In genomic region chr1:150544204-150544603, GRCh38 we compare ENCODE assay signal across 16 cellular contexts. TPM values are rescaled to one million over a fixed set of nuclear protein-coding genes. Genes with fewer than 3 reads are reported as not detected.
DNase-seq lines count a peak whose midpoint lies in the region; ATAC-seq and TF ChIP-seq lines count a peak whose summit lies in the region.
"Had no signal": no experiment of that assay in that cellular context is flagged by ENCODE, and none has a peak within 500 bp of the region (broad histone marks: within the 10 kb centered on the region; RNA-seq: fewer than 3 reads in every experiment).

No MANE protein-coding gene starts in this region.

- intact Hi-C loops in natural killer cell (cut with micrococcal nuclease): no loop called here
- intact Hi-C loops in aorta (cut with DNase I): no loop called here

- H3K27me3 ChIP-seq in gastroesophageal sphincter (no peaks in the 10 kb centered on the region), aorta (ENCODE audit: control insufficient read depth in 1 of 2, insufficient read depth in 2 of 2, low read length in 1 of 2) (no peaks in the 10 kb centered on the region), brain microvascular endothelial cell (replicated peaks) (no peaks in the 10 kb centered on the region)

- H3K4me3 ChIP-seq in gastroesophageal sphincter (no peak overlapping the region), aorta (ENCODE audit: low read length in 2 of 2) (no peak overlapping the region), brain microvascular endothelial cell (ENCODE audit: low read depth, low read length) (no peak overlapping the region)
- H3K4me3 ChIP-seq: HAP-1 had no signal

- H3K9me3 Mint-ChIP-seq in natural killer cell treated with Interleukin-12 subunit alpha and Interleukin-12 subunit beta and Interleukin-15 and Interleukin-18, amount 100 ng/mL, for 72 hours: no peaks in the 10 kb centered on the region
- H3K9me3 Mint-ChIP-seq in natural killer cell: no peaks in the 10 kb centered on the region
- H3K9me3 Mint-ChIP-seq: activated naive CD4-positive, alpha-beta T cell treated with anti-CD3 and anti-CD28 coated beads for 36 hours; T-helper 2 cell treated with Interferon-gamma antibody and Interleukin-4, amounts not matched to agents 5 μg/mL and 100 μg/mL, for 36 hours had no signal

- in situ Hi-C loops in brain microvascular endothelial cell (cut with HindIII; ENCODE audit: low pct_ligation_motif_present, low sequenced_read_pairs): no loop called here

- peak; percentile 13 for DNase-seq in natural killer cell treated with Interleukin-12 subunit alpha and Interleukin-12 subunit beta and Interleukin-15 and Interleukin-18, amount 100 ng/mL, for 72 hours (ENCODE audit: low spot score)
- DNase-seq in natural killer cell (no peak), NCI-H774 (lab: John Stamatoyannopoulos, UW) (peak; percentile 85), aorta (peak in 1 of 2 donors; percentile 3), brain microvascular endothelial cell (no peak)
- DNase-seq: activated CD4-positive, CD25-positive, alpha-beta regulatory T cell treated with anti-CD3 and anti-CD28 coated beads, Interleukin-2, amount 50 U/mL, for 72 hours; activated naive CD4-positive, alpha-beta T cell treated with anti-CD3 and anti-CD28 coated beads for 36 hours; Caco-2; hypothalamus; NCI-H524 treated with DMSO at 0.1 percent for 48 hours; RPMI8226 had no signal

- TF ChIP-seq CTCF in natural killer cell (IDR thresholded peaks at IDR 0.05): no peak
- TF ChIP-seq CTCF in gastroesophageal sphincter (IDR thresholded peaks at IDR 0.05): no peak
- TF ChIP-seq CTCF in brain microvascular endothelial cell (IDR thresholded peaks at IDR 0.05; ENCODE audit: low read depth, low read length, missing control alignments): no peak

- peaks cover 5 to 6% of the 10 kb centered on the region in 2 donors for H3K4me1 Mint-ChIP-seq in natural killer cell treated with Interleukin-12 subunit alpha and Interleukin-12 subunit beta and Interleukin-15 and Interleukin-18, amount 100 ng/mL, for 72 hours (ENCODE audit: low read depth in 2 of 2)
- H3K4me1 Mint-ChIP-seq in natural killer cell: peaks cover 0 to 4% of the 10 kb centered on the region in 2 donors

- H3K36me3 Mint-ChIP-seq in natural killer cell treated with Interleukin-12 subunit alpha and Interleukin-12 subunit beta and Interleukin-15 and Interleukin-18, amount 100 ng/mL, for 72 hours: no peaks in the 10 kb centered on the region
- H3K36me3 Mint-ChIP-seq in natural killer cell: no peaks in the 10 kb centered on the region

- no peak overlapping the region for H3K27ac Mint-ChIP-seq in natural killer cell treated with Interleukin-12 subunit alpha and Interleukin-12 subunit beta and Interleukin-15 and Interleukin-18, amount 100 ng/mL, for 72 hours
- H3K27ac Mint-ChIP-seq in natural killer cell: no peak overlapping the region
- H3K27ac Mint-ChIP-seq: activated naive CD4-positive, alpha-beta T cell treated with anti-CD3 and anti-CD28 coated beads for 36 hours; T-helper 2 cell treated with Interferon-gamma antibody and Interleukin-4, amounts not matched to agents 5 μg/mL and 100 μg/mL, for 36 hours had no signal

- H3K36me3 ChIP-seq in gastroesophageal sphincter (no peaks in the 10 kb centered on the region), aorta (ENCODE audit: control insufficient read depth in 1 of 2, insufficient read depth in 2 of 2, low read length in 1 of 2) (no peaks in the 10 kb centered on the region), brain microvascular endothelial cell (replicated peaks) (no peaks in the 10 kb centered on the region)
- H3K36me3 ChIP-seq: HAP-1 had no signal

- WGBS in gastroesophageal sphincter (ENCODE audit: low coverage in 1 of 2), 2 donors: 43 to 69% methylated on average over 3 of the region's 3 CpGs
- 45 to 50% methylated on average over 3 of the region's 3 CpGs for WGBS in aorta, 2 donors

- no peaks in the 10 kb centered on the region for H3K9me3 ChIP-seq in gastroesophageal sphincter
- no peaks in the 10 kb centered on the region for H3K9me3 ChIP-seq in aorta (ENCODE audit: control insufficient read depth, low read length)
- H3K9me3 ChIP-seq: Caco-2, HAP-1 had no signal

- H3K27me3 Mint-ChIP-seq in natural killer cell treated with Interleukin-12 subunit alpha and Interleukin-12 subunit beta and Interleukin-15 and Interleukin-18, amount 100 ng/mL, for 72 hours: peaks cover 5 to 9% of the 10 kb centered on the region in 2 donors
- H3K27me3 Mint-ChIP-seq in natural killer cell (ENCODE audit: low read depth in 2 of 2): peaks cover 0 to 11% of the 10 kb centered on the region in 2 donors

- ATAC-seq in natural killer cell treated with Interleukin-12 subunit alpha and Interleukin-12 subunit beta and Interleukin-15 and Interleukin-18, amount 100 ng/mL, for 72 hours: no peak
- ATAC-seq in natural killer cell (no peak), gastroesophageal sphincter (peak; percentile 32), aorta (ENCODE audit: low FRiP score) (peak; percentile 64), HG03025 (IDR thresholded peaks at IDR 0.05; ENCODE audit: low FRiP score, unreplicated experiment) (no peak), HG02884 (IDR thresholded peaks at IDR 0.05; ENCODE audit: unreplicated experiment) (no peak)

- H3K27ac ChIP-seq in gastroesophageal sphincter: peak overlapping the region in 2 of 4 donors; percentile 14 to 45
- H3K27ac ChIP-seq in aorta (ENCODE audit: low read depth in 1 of 2, low read length in 2 of 2): no peak overlapping the region
- H3K27ac ChIP-seq in brain microvascular endothelial cell: no peak overlapping the region

- no peak for TF ChIP-seq POLR2A in gastroesophageal sphincter (IDR thresholded peaks at IDR 0.05)

- H3K4me3 Mint-ChIP-seq in natural killer cell treated with Interleukin-12 subunit alpha and Interleukin-12 subunit beta and Interleukin-15 and Interleukin-18, amount 100 ng/mL, for 72 hours: no peak overlapping the region
- no peak overlapping the region for H3K4me3 Mint-ChIP-seq in natural killer cell
- H3K4me3 Mint-ChIP-seq: activated naive CD4-positive, alpha-beta T cell treated with anti-CD3 and anti-CD28 coated beads for 36 hours; T-helper 2 cell treated with Interferon-gamma antibody and Interleukin-4, amounts not matched to agents 5 μg/mL and 100 μg/mL, for 36 hours had no signal

- peaks cover 0 to 19% (median 0%) of the 10 kb centered on the region in 3 donors for H3K4me1 ChIP-seq in gastroesophageal sphincter
- H3K4me1 ChIP-seq in aorta (ENCODE audit: control insufficient read depth in 1 of 2, insufficient read depth in 2 of 2, low read length in 2 of 2): no peaks in the 10 kb centered on the region
- H3K4me1 ChIP-seq: Caco-2 had no signal

- no peak for TF ChIP-seq EP300 in gastroesophageal sphincter (IDR thresholded peaks at IDR 0.05)

RNA-seq across cellular contexts. Expression of gene ADAMTSL4, which starts 5.0 kb away (rescaled TPM):
- 1 to 10 TPM in 1 of 2 donors, under 1 TPM in 1; 0.48 to 1.0 TPM for total RNA-seq in natural killer cell treated with Interleukin-12 subunit alpha and Interleukin-12 subunit beta and Interleukin-15 and Interleukin-18, amount 100 ng/mL, for 72 hours
- 1 to 10 TPM; 1.7 to 2.9 (median 2.9) TPM for total RNA-seq in natural killer cell
- total RNA-seq in gastroesophageal sphincter: 10 to 100 TPM; 27.1 to 66.5 (median 36.3) TPM
- total RNA-seq in aorta: 10 to 100 TPM; 94.4 to 98.0 TPM
- polyA plus RNA-seq in aorta: 10 to 100 TPM in 1 of 2 donors, 1 to 10 TPM in 1; 8.8 to 50.4 TPM

RNA-seq across cellular contexts. Expression of gene FALEC, which starts 28.7 kb away (rescaled TPM):
- total RNA-seq in natural killer cell treated with Interleukin-12 subunit alpha and Interleukin-12 subunit beta and Interleukin-15 and Interleukin-18, amount 100 ng/mL, for 72 hours: not detected
- total RNA-seq in natural killer cell (not detected), gastroesophageal sphincter (not detected), aorta (under 1 TPM in 1 of 2 donors, not detected in 1; 0.99 TPM)
- 1 to 10 TPM in 1 of 2 donors, not detected in 1; 1.1 TPM for polyA plus RNA-seq in aorta
- total RNA-seq: activated naive CD4-positive, alpha-beta T cell treated with anti-CD3 and anti-CD28 coated beads for 36 hours had no signal

RNA-seq across cellular contexts. Expression of gene MCL1, which starts 35.2 kb away (rescaled TPM):
- total RNA-seq in natural killer cell treated with Interleukin-12 subunit alpha and Interleukin-12 subunit beta and Interleukin-15 and Interleukin-18, amount 100 ng/mL, for 72 hours: 100 to 1,000 TPM; 199 to 333 TPM
- total RNA-seq in natural killer cell: 1,000 to 10,000 TPM in 1 of 3 donors, 100 to 1,000 TPM in 2; 929 to 1,396 (median 938) TPM
- total RNA-seq in gastroesophageal sphincter: 100 to 1,000 TPM; 212 to 353 (median 317) TPM
- 100 to 1,000 TPM; 247 to 533 TPM for total RNA-seq in aorta
- 100 to 1,000 TPM; 146 to 200 TPM for polyA plus RNA-seq in aorta

RNA-seq across cellular contexts. Expression of gene ECM1, which starts 36.3 kb away (rescaled TPM):
- 1 to 10 TPM; 1.2 to 1.9 TPM for total RNA-seq in natural killer cell treated with Interleukin-12 subunit alpha and Interleukin-12 subunit beta and Interleukin-15 and Interleukin-18, amount 100 ng/mL, for 72 hours
- under 1 TPM in 2 of 3 donors, not detected in 1; 0.42 to 0.43 TPM for total RNA-seq in natural killer cell
- 10 to 100 TPM; 12.6 to 29.7 (median 19.4) TPM for total RNA-seq in gastroesophageal sphincter
- 10 to 100 TPM; 26.3 to 57.6 TPM for total RNA-seq in aorta
- 10 to 100 TPM in 1 of 2 donors, 1 to 10 TPM in 1; 8.1 to 32.6 TPM for polyA plus RNA-seq in aorta

RNA-seq across cellular contexts. Expression of gene TARS2, which starts 57.0 kb away (rescaled TPM):
- total RNA-seq in natural killer cell treated with Interleukin-12 subunit alpha and Interleukin-12 subunit beta and Interleukin-15 and Interleukin-18, amount 100 ng/mL, for 72 hours: 10 to 100 TPM; 31.5 to 59.9 TPM
- total RNA-seq in natural killer cell (10 to 100 TPM; 34.7 to 50.0 (median 44.9) TPM), gastroesophageal sphincter (10 to 100 TPM in 2 of 4 donors, 1 to 10 TPM in 2; 6.7 to 32.2 (median 10.6) TPM), aorta (10 to 100 TPM; 10.6 to 16.9 TPM)
- 10 to 100 TPM in 1 of 2 donors, 1 to 10 TPM in 1; 8.4 to 18.6 TPM for polyA plus RNA-seq in aorta

Comparison
In these comparisons a context has a peak if more than half of its experiments do, and no peak if none do; other contexts are left out.
1. DNase-seq: peak in natural killer cell treated with Interleukin-12 subunit alpha and Interleukin-12 subunit beta and Interleukin-15 and Interleukin-18, amount 100 ng/mL, for 72 hours (single experiment) and NCI-H774 (single experiment); none in natural killer cell (single experiment) and brain microvascular endothelial cell (single experiment).
2. ATAC-seq: peak in gastroesophageal sphincter (single experiment) and aorta (single experiment); none in natural killer cell treated with Interleukin-12 subunit alpha and Interleukin-12 subunit beta and Interleukin-15 and Interleukin-18, amount 100 ng/mL, for 72 hours (0 of 2), natural killer cell (0 of 3), HG03025 (single experiment) and HG02884 (single experiment).
3. RNA of gene ADAMTSL4, which starts 5.0 kb away (total RNA-seq): 94.4 to 98.0 TPM in aorta and 27.1 to 66.5 TPM in gastroesophageal sphincter; 1.7 to 2.9 TPM in natural killer cell and 0.48 to 1.0 TPM in natural killer cell treated with Interleukin-12 subunit alpha and Interleukin-12 subunit beta and Interleukin-15 and Interleukin-18, amount 100 ng/mL, for 72 hours; every median in the first group is over 4 times any median in the second.